1 cellular context compared by ENCODE assay signal in genomic region chr21:41367598-41368360, GRCh38.
TF ChIP-seq lines count a peak whose summit lies in the region.

No MANE protein-coding gene starts in this region.

TF ChIP-seq in GM12878, 131 proteins besides CTCF, POLR2A, EP300 and RAD21 (continued from another document and continues in another):
- TF ChIP-seq IKZF1 (conservative IDR thresholded peaks at IDR 0.05) (peak; percentile 78), HCFC1 (IDR thresholded peaks at IDR 0.05; ENCODE audit: low read length) (no peak), PKNOX1 (IDR thresholded peaks at IDR 0.05) (peak; percentile 75; the same call in 1 of the 2 replicates), PRDM15 (CRISPR knock-in tag; IDR thresholded peaks at IDR 0.05) (no peak), SREBF2 (IDR thresholded peaks at IDR 0.05; ENCODE audit: low read length) (no peak), POLR2AphosphoS5 (IDR thresholded peaks at IDR 0.05; ENCODE audit: low read length) (peak; percentile 64), RELA (IDR thresholded peaks at IDR 0.05; ENCODE audit: borderline replicate concordance, partially characterized antibody) (peak; percentile 2), BMI1 (IDR thresholded peaks at IDR 0.05; ENCODE audit: borderline replicate concordance) (peak; percentile 54; the same call in 1 of the 2 replicates), FOXM1 (IDR thresholded peaks at IDR 0.05; ENCODE audit: low read depth, low read length) (no peak), WRNIP1 (IDR thresholded peaks at IDR 0.05; ENCODE audit: borderline replicate concordance, low read depth, low read length) (no peak), ZBED1 (IDR thresholded peaks at IDR 0.05; ENCODE audit: borderline replicate concordance) (peak; percentile 44; the same call in 1 of the 2 replicates), PAX5 (IDR thresholded peaks at IDR 0.05; ENCODE audit: borderline replicate concordance, low read depth, low read length) (peak; percentile 87), NR2F1 (conservative IDR thresholded peaks at IDR 0.05) (0 out of 2 replicates have a peak, but pooled peaks have one; percentile 32), KAT2A (conservative IDR thresholded peaks at IDR 0.05; ENCODE audit: control insufficient read depth, low read depth, low read length) (no peak), POLR2AphosphoS2 (IDR thresholded peaks at IDR 0.05; ENCODE audit: low read depth, low read length) (peak; percentile 45; the same call in 1 of the 2 replicates), MAX (IDR thresholded peaks at IDR 0.05; ENCODE audit: low read depth, low read length) (peak; percentile 89), YBX1 (IDR thresholded peaks at IDR 0.05) (no peak), ZNF687 (IDR thresholded peaks at IDR 0.05) (peak; percentile 85), BRCA1 (IDR thresholded peaks at IDR 0.05; ENCODE audit: low read depth, low read length) (no peak), STAT1 (conservative IDR thresholded peaks at IDR 0.05) (0 out of 2 replicates have a peak, but pooled peaks have one; percentile 55), HDAC6 (IDR thresholded peaks at IDR 0.05; ENCODE audit: unreplicated experiment) (no peak), BCL3 (IDR thresholded peaks at IDR 0.05; ENCODE audit: borderline replicate concordance, insufficient read depth, low read depth, low read length, poor library complexity, severe bottlenecking) (no peak), RELB (IDR thresholded peaks at IDR 0.05; ENCODE audit: low read depth) (peak; percentile 81), ATF3 (IDR thresholded peaks at IDR 0.05; ENCODE audit: borderline replicate concordance, extremely low read depth, low read depth, low read length) (no peak), ZNF24 (IDR thresholded peaks at IDR 0.05) (peak; percentile 44; the same call in 1 of the 2 replicates), SMC3 (IDR thresholded peaks at IDR 0.05; ENCODE audit: borderline replicate concordance, low read length) (no peak), MTA3 (IDR thresholded peaks at IDR 0.05; ENCODE audit: borderline replicate concordance, low read length) (no peak), PBX3 (IDR thresholded peaks at IDR 0.05; ENCODE audit: insufficient replicate concordance, low read depth, low read length) (no peak), RB1 (IDR thresholded peaks at IDR 0.05; ENCODE audit: borderline replicate concordance) (0 out of 2 replicates have a peak, but pooled peaks have one; percentile 19), MEF2A (IDR thresholded peaks at IDR 0.05; ENCODE audit: insufficient read depth, low read depth, low read length) (no peak), RFX5 (IDR thresholded peaks at IDR 0.05; ENCODE audit: low read depth, low read length) (no peak), ZBTB33 (IDR thresholded peaks at IDR 0.05) (no peak), RBBP5 (conservative IDR thresholded peaks at IDR 0.05) (no peak), BACH1 (IDR thresholded peaks at IDR 0.05; ENCODE audit: borderline replicate concordance) (peak; percentile 38; the same call in 1 of the 2 replicates), ZNF384 (IDR thresholded peaks at IDR 0.05; ENCODE audit: borderline replicate concordance, low read depth, low read length) (no peak), BCL11A (IDR thresholded peaks at IDR 0.05; ENCODE audit: low read depth, low read length) (peak; percentile 71), YY1 (IDR thresholded peaks at IDR 0.05; ENCODE audit: low read depth, low read length) (peak; percentile 33; the same call in 1 of the 2 replicates), ZNF592 (IDR thresholded peaks at IDR 0.05) (no peak), GATAD2B (conservative IDR thresholded peaks at IDR 0.05; ENCODE audit: low read depth) (peak; percentile 97), ZNF217 (IDR thresholded peaks at IDR 0.05) (no peak), ZNF207 (IDR thresholded peaks at IDR 0.05; ENCODE audit: borderline replicate concordance) (no peak)
